In genomic region chr16:3458278-3458851, GRCh38 we compare ENCODE assay signal across 1 cellular context.
TF ChIP-seq lines count a peak whose summit lies in the region.

No MANE protein-coding gene starts in this region.

TF ChIP-seq in HEK293, 187 proteins besides CTCF, POLR2A, EP300 and RAD21 (continued from another document):
- TF ChIP-seq ZNF112 (tag by site-specific recombination; IDR thresholded peaks at IDR 0.05) = no peak
- TF ChIP-seq ZNF19 (tag by site-specific recombination; IDR thresholded peaks at IDR 0.05; ENCODE audit: low read depth) = no peak
- TF ChIP-seq ZNF433 (tag by site-specific recombination; IDR thresholded peaks at IDR 0.05; ENCODE audit: low read depth) = no peak
- no peak for TF ChIP-seq ZNF362 (tag by site-specific recombination; IDR thresholded peaks at IDR 0.05)
- TF ChIP-seq KLF17 (tag by site-specific recombination; IDR thresholded peaks at IDR 0.05) = no peak
- no peak for TF ChIP-seq ZNF670 (tag by site-specific recombination; IDR thresholded peaks at IDR 0.05; ENCODE audit: low read depth)
- peak; percentile 55 for TF ChIP-seq ZNF335 (tag by site-specific recombination; conservative IDR thresholded peaks at IDR 0.05)
- no peak for TF ChIP-seq ZNF623 (tag by site-specific recombination; IDR thresholded peaks at IDR 0.05)
- peak; percentile 77 for TF ChIP-seq SCRT1 (tag by site-specific recombination; IDR thresholded peaks at IDR 0.05; ENCODE audit: borderline replicate concordance)
- no peak for TF ChIP-seq HOXA7 (CRISPR knock-in tag; IDR thresholded peaks at IDR 0.05; ENCODE audit: borderline replicate concordance)
- no peak for TF ChIP-seq PRDM2 (tag by site-specific recombination; IDR thresholded peaks at IDR 0.05; ENCODE audit: borderline replicate concordance)
- TF ChIP-seq SCRT2 (tag by site-specific recombination; IDR thresholded peaks at IDR 0.05) = peak; percentile 98
- TF ChIP-seq ZNF560 (tag by site-specific recombination; IDR thresholded peaks at IDR 0.05; ENCODE audit: borderline replicate concordance) = no peak
- no peak for TF ChIP-seq HIC1 (tag by site-specific recombination; IDR thresholded peaks at IDR 0.05)
- no peak for TF ChIP-seq ZNF211 (tag by site-specific recombination; IDR thresholded peaks at IDR 0.05; ENCODE audit: low read depth)
- no peak for TF ChIP-seq ZNF639 (tag by site-specific recombination; IDR thresholded peaks at IDR 0.05)
- no peak for TF ChIP-seq ZNF707 (tag by site-specific recombination; IDR thresholded peaks at IDR 0.05)
- TF ChIP-seq ZSCAN23 (tag by site-specific recombination; IDR thresholded peaks at IDR 0.05) = no peak
- TF ChIP-seq KLF9 (tag by site-specific recombination; IDR thresholded peaks at IDR 0.05; ENCODE audit: low read depth) = no peak
TF ChIP-seq in HEK293: peak in this region for 5.
